ENCODE assay signal across 14 cellular contexts in the genomic region with DNA sequence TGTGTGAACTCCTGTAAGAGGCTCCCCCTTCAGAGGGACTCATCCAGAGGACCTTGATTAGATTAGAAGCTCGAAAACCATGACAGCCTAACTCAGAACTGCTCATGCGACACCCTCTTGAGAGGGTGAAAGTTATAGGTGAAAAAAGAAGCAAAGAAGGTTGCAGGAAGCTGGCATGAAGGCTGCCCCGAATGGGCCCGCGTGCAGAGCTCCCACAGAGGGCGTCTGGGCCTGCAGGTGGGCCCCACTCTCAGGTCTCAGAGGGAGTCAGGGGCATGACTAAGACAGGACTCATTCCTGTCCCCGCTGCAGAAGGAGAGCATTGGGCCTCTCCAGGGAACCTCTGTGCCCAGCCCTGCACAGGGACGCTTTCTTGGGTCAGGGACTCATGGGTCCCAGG.
"Had no signal": no experiment of that assay in that cellular context is flagged by ENCODE, and none has a peak within 500 bp of the region (broad histone marks: within the 10 kb centered on the region; RNA-seq: fewer than 3 reads in every experiment).

No MANE protein-coding gene starts in this region.

- DNase-seq: activated CD4-positive, alpha-beta T cell treated with anti-CD3 and anti-CD28 coated beads, Interleukin-2, amount 10 ng/mL, durations not matched to agents 7 days and 5 days; activated CD4-positive, CD25-positive, alpha-beta regulatory T cell; activated CD8-positive, alpha-beta memory T cell treated with anti-CD3 and anti-CD28 coated beads for 24 hours; activated naive CD4-positive, alpha-beta T cell treated with Interleukin-2 at 50 U/mL for 16 hours; activated naive CD8-positive, alpha-beta T cell treated with anti-CD3 and anti-CD28 coated beads, Interleukin-2, amount 50 U/mL, for 24 hours; activated T-cell treated with anti-CD3 and anti-CD28 coated beads for 4 hours; aorta; effector memory CD4-positive, alpha-beta T cell; foreskin melanocyte; left ventricle myocardium superior; mesenchymal stem cell; natural killer cell; stimulated activated naive CD4-positive, alpha-beta T cell; trophoblast cell had no signal

- H3K27ac Mint-ChIP-seq: activated CD4-positive, alpha-beta T cell treated with anti-CD3 and anti-CD28 coated beads, Interleukin-2, amount 10 ng/mL, durations not matched to agents 7 days and 5 days; activated naive CD8-positive, alpha-beta T cell treated with anti-CD3 and anti-CD28 coated beads, Interleukin-2, amount 50 U/mL, for 24 hours; natural killer cell had no signal

- H3K4me1 Mint-ChIP-seq: activated CD4-positive, alpha-beta T cell treated with anti-CD3 and anti-CD28 coated beads, Interleukin-2, amount 10 ng/mL, durations not matched to agents 7 days and 5 days; activated naive CD8-positive, alpha-beta T cell treated with anti-CD3 and anti-CD28 coated beads, Interleukin-2, amount 50 U/mL, for 24 hours had no signal

- H3K36me3 Mint-ChIP-seq: natural killer cell had no signal

- H3K9me3 Mint-ChIP-seq: activated CD4-positive, alpha-beta T cell treated with anti-CD3 and anti-CD28 coated beads, Interleukin-2, amount 10 ng/mL, durations not matched to agents 7 days and 5 days; activated naive CD8-positive, alpha-beta T cell treated with anti-CD3 and anti-CD28 coated beads, Interleukin-2, amount 50 U/mL, for 24 hours; natural killer cell had no signal

- ATAC-seq: activated naive CD8-positive, alpha-beta T cell treated with anti-CD3 and anti-CD28 coated beads, Interleukin-2, amount 50 U/mL, for 24 hours; left ventricle myocardium superior; natural killer cell had no signal

- H3K27me3 Mint-ChIP-seq: activated CD4-positive, alpha-beta T cell treated with anti-CD3 and anti-CD28 coated beads, Interleukin-2, amount 10 ng/mL, durations not matched to agents 7 days and 5 days; activated naive CD8-positive, alpha-beta T cell treated with anti-CD3 and anti-CD28 coated beads, Interleukin-2, amount 50 U/mL, for 24 hours had no signal

- H3K4me3 Mint-ChIP-seq: activated CD4-positive, alpha-beta T cell treated with anti-CD3 and anti-CD28 coated beads, Interleukin-2, amount 10 ng/mL, durations not matched to agents 7 days and 5 days; activated naive CD8-positive, alpha-beta T cell treated with anti-CD3 and anti-CD28 coated beads, Interleukin-2, amount 50 U/mL, for 24 hours; natural killer cell had no signal
